12 cellular contexts compared by ENCODE assay signal in the genomic region with DNA sequence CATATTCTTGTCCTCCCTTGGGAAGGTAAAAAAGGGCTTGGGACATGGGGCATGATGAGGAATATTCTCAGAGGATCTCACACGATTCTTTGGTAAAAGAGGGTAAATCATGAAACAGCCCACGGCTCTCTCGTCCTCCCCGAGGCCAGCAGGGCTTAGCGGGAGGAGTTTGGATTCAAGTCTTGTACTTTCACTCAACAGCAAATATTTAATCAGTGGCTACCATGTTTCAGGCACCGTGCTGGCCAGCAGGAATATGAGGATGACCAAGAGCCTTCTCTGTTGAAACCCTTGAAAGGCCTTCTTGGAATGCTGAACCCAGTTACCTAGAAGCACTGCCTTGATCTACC. TPM values are rescaled to one million over a fixed set of nuclear protein-coding genes. Genes with fewer than 3 reads are reported as not detected.
DNase-seq lines count a peak whose midpoint lies in the region; ATAC-seq and TF ChIP-seq lines count a peak whose summit lies in the region.
"Had no signal": no experiment of that assay in that cellular context is flagged by ENCODE, and none has a peak within 500 bp of the region (broad histone marks: within the 10 kb centered on the region; RNA-seq: fewer than 3 reads in every experiment).

No MANE protein-coding gene starts in this region.

- H2AFZ ChIP-seq in fibroblast of lung (ENCODE audit: low read length): no peak overlapping the region

- peaks cover 43% of the 10 kb centered on the region for H3K4me1 ChIP-seq in fibroblast of lung (ENCODE audit: control insufficient read depth, extremely low read depth, insufficient read depth, low read length)

- H3K36me3 Mint-ChIP-seq in activated B cell treated with CpG ODN at 0.5 μM for 24 hours (ENCODE audit: low read depth) (peaks cover 51% of the 10 kb centered on the region), progenitor cell of endocrine pancreas (ENCODE audit: insufficient read depth) (peaks cover 2% of the 10 kb centered on the region)

- intact Hi-C loops in activated B cell treated with CpG ODN at 0.5 μM for 24 hours (cut with micrococcal nuclease): no loop called here

- H3K27ac Mint-ChIP-seq in activated B cell treated with CpG ODN at 0.5 μM for 24 hours (peak overlapping the region; percentile 100), progenitor cell of endocrine pancreas (no peak overlapping the region)

- no peaks in the 10 kb centered on the region for H4K20me1 ChIP-seq in fibroblast of lung (ENCODE audit: control insufficient read depth, extremely low read depth, insufficient read depth, low read length)

- H3K4me2 ChIP-seq in fibroblast of lung (ENCODE audit: extremely low read depth, insufficient read depth, low read length): peak overlapping the region; percentile 85

- H3K27me3 ChIP-seq in fibroblast of lung (ENCODE audit: control insufficient read depth, insufficient read depth, low read length): no peaks in the 10 kb centered on the region

- H3K4me3 ChIP-seq in GM12875 (ENCODE audit: low read depth, low read length): peak overlapping the region; percentile 8
- H3K4me3 ChIP-seq in fibroblast of lung (replicated peaks in 1 of 4; ENCODE audit: control extremely low read depth in 1 of 4, insufficient read depth in 1 of 4, low read depth in 3 of 4, low read length in 4 of 4): no peak overlapping the region
- H3K4me3 ChIP-seq in skin epidermis: no peak overlapping the region

- peaks cover 93% of the 10 kb centered on the region for H3K4me1 Mint-ChIP-seq in activated B cell treated with CpG ODN at 0.5 μM for 24 hours
- peaks cover 26% of the 10 kb centered on the region for H3K4me1 Mint-ChIP-seq in progenitor cell of endocrine pancreas (ENCODE audit: low read depth)

- H3K9me3 Mint-ChIP-seq in activated B cell treated with CpG ODN at 0.5 μM for 24 hours (no peaks in the 10 kb centered on the region), progenitor cell of endocrine pancreas (ENCODE audit: low read depth) (no peaks in the 10 kb centered on the region)

- ATAC-seq in activated B cell treated with CpG ODN at 0.5 μM for 24 hours (ENCODE audit: low read depth): no peak
- ATAC-seq in GM21423 (IDR thresholded peaks at IDR 0.05; ENCODE audit: unreplicated experiment): no peak

- POLR2A ChIA-PET in activated B cell treated with CpG ODN at 0.5 μM for 24 hours (lab: Charles Lee): interaction anchor here (0.6 to 12.5 kb wide), 15 partner anchors 6 to 247 kb away, joined by 3 to 436 read pairs (median 6); a partner anchor contains a TSS

- H3K9me3 ChIP-seq in fibroblast of lung (ENCODE audit: control insufficient read depth, insufficient read depth, low read depth, low read length): no peaks in the 10 kb centered on the region

- peak overlapping the region; percentile 93 for H3K27ac ChIP-seq in fibroblast of lung (ENCODE audit: insufficient read depth, low read length)
- H3K27ac ChIP-seq in skin epidermis: peak overlapping the region; percentile 10 to 86 (median 77)
- H3K27ac ChIP-seq: VCaP had no signal

- TF ChIP-seq CTCF in GM12875 (IDR thresholded peaks at IDR 0.05; ENCODE audit: borderline replicate concordance, insufficient read depth, low read depth, low read length): no peak
- no peak for TF ChIP-seq CTCF in activated B cell treated with CpG ODN at 0.5 μM for 24 hours (IDR thresholded peaks at IDR 0.05)
- no peak for TF ChIP-seq CTCF in fibroblast of lung (conservative IDR thresholded peaks at IDR 0.05 in 1 of 2, IDR thresholded peaks at IDR 0.05 in 1 of 2; ENCODE audit: low read depth in 1 of 2, low read length in 2 of 2)
- TF ChIP-seq CTCF in progenitor cell of endocrine pancreas (IDR thresholded peaks at IDR 0.05; ENCODE audit: unreplicated experiment): no peak

- H3K4me3 Mint-ChIP-seq in activated B cell treated with CpG ODN at 0.5 μM for 24 hours (peak overlapping the region; percentile 81), progenitor cell of endocrine pancreas (ENCODE audit: low read depth) (no peak overlapping the region)

- peaks cover 49% of the 10 kb centered on the region for H3K79me2 ChIP-seq in fibroblast of lung (ENCODE audit: control insufficient read depth, insufficient read depth, low read length)

- CTCF ChIA-PET in activated B cell treated with CpG ODN at 0.5 μM for 24 hours (lab: Charles Lee): interaction anchor here (0.9 to 2.8 kb wide), 10 partner anchors 8 to 173 kb away, joined by 3 to 18 read pairs (median 6); a partner anchor contains a TSS

- H3K36me3 ChIP-seq in fibroblast of lung (ENCODE audit: control insufficient read depth, insufficient read depth, low read length): peaks cover 4% of the 10 kb centered on the region

- DNase-seq in activated B cell treated with CpG ODN at 0.5 μM for 24 hours: no peak
- DNase-seq in fibroblast of lung (ENCODE audit: low read depth in 2 of 2): no peak
- DNase-seq in activated effector memory CD4-positive, alpha-beta T cell treated with Interleukin-2 at 50 U/mL for 16 hours: no peak
- DNase-seq in progenitor cell of endocrine pancreas (ENCODE audit: low spot score, unreplicated experiment): no peak
- DNase-seq in NCI-H128 (lab: John Stamatoyannopoulos, UW; ENCODE audit: unreplicated experiment): no peak
- DNase-seq: NCI-H510A treated with DMSO at 0.1 percent for 48 hours had no signal

- H3K9ac ChIP-seq in fibroblast of lung (ENCODE audit: insufficient read depth, low read length): peak overlapping the region; percentile 21

- no peaks in the 10 kb centered on the region for H3K27me3 Mint-ChIP-seq in activated B cell treated with CpG ODN at 0.5 μM for 24 hours
- H3K27me3 Mint-ChIP-seq in progenitor cell of endocrine pancreas: no peaks in the 10 kb centered on the region

RNA-seq across cellular contexts. Expression of a gene that starts 8.8 kb away (rescaled TPM):
- total RNA-seq in activated B cell treated with CpG ODN at 0.5 μM for 24 hours (81.2 and 88.6 TPM in 2 replicates), fibroblast of lung (3.6 TPM in 2 replicates), progenitor cell of endocrine pancreas (7.8 and 8.7 TPM in 2 replicates)
- 3.9 and 5.2 TPM in 2 replicates for polyA plus RNA-seq in fibroblast of lung
- 3.8 and 5.8 TPM in 2 replicates for polyA plus RNA-seq in fibroblast of lung (2012)
- 3.6 and 6.0 TPM in 2 replicates for polyA minus RNA-seq in fibroblast of lung (ENCODE audit: low replicate concordance)

RNA-seq across cellular contexts. Expression of a gene that starts 46.1 kb away (rescaled TPM):
- total RNA-seq in activated B cell treated with CpG ODN at 0.5 μM for 24 hours (0.27 and 0.39 TPM in 2 replicates), fibroblast of lung (not detected in 2 replicates), progenitor cell of endocrine pancreas (0.24 TPM in 1 of 2 replicates, not detected in the other)
- not detected in 2 replicates for polyA plus RNA-seq in fibroblast of lung
- not detected in 2 replicates for polyA plus RNA-seq in fibroblast of lung (2012)
- polyA minus RNA-seq in fibroblast of lung (ENCODE audit: low replicate concordance): not detected in 2 replicates
- total RNA-seq: dermis blood vessel endothelial cell, lung microvascular endothelial cell had no signal
